In the genomic region with DNA sequence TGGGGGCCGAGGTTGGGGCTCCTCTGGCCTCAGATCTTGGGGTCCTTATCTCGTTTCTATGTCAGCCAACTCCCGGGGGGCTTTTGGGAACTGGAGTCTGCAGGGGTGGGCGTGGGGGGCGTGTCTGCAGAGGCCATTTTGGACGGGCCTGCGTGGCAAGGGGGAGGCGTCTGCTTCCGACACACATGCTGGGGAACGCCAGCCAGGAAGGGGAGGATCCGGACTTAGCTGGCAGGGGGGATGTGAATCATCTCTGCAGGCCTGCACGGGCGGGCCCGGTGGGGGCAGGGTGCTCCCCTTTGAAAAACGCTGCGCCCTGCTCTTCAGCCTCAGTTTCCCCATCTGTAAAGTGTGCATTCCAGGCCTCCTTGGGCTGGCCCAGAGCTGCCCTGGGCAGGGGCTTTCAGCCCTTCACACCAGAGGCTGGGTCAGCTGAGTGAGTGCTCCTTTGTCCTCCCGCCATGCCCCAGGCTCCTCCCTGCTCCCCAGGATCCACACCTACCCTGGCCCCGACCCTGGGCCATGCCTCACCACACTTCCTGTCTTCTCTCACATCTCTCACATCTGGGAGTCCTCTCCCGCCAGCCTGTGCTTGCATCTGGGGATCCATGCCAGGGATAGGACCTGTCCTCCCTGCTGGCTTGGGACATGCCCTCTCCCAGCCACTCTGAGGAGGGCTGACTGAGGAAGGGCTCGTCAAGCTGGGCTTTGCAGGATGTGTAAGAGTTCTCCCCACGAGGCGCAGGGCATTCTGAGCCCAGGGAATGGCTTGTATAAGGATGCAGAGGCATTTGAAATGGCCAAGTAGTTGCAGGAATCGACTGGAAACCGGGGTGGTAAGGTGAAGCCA, we compare ENCODE assay signal across 1 cellular context.
TF ChIP-seq lines count a peak whose summit lies in the region.

No MANE protein-coding gene starts in this region.

TF ChIP-seq in WTC11, 78 proteins besides CTCF, POLR2A, EP300 and RAD21 (continued from another document):
- TF ChIP-seq, protein P1, sequence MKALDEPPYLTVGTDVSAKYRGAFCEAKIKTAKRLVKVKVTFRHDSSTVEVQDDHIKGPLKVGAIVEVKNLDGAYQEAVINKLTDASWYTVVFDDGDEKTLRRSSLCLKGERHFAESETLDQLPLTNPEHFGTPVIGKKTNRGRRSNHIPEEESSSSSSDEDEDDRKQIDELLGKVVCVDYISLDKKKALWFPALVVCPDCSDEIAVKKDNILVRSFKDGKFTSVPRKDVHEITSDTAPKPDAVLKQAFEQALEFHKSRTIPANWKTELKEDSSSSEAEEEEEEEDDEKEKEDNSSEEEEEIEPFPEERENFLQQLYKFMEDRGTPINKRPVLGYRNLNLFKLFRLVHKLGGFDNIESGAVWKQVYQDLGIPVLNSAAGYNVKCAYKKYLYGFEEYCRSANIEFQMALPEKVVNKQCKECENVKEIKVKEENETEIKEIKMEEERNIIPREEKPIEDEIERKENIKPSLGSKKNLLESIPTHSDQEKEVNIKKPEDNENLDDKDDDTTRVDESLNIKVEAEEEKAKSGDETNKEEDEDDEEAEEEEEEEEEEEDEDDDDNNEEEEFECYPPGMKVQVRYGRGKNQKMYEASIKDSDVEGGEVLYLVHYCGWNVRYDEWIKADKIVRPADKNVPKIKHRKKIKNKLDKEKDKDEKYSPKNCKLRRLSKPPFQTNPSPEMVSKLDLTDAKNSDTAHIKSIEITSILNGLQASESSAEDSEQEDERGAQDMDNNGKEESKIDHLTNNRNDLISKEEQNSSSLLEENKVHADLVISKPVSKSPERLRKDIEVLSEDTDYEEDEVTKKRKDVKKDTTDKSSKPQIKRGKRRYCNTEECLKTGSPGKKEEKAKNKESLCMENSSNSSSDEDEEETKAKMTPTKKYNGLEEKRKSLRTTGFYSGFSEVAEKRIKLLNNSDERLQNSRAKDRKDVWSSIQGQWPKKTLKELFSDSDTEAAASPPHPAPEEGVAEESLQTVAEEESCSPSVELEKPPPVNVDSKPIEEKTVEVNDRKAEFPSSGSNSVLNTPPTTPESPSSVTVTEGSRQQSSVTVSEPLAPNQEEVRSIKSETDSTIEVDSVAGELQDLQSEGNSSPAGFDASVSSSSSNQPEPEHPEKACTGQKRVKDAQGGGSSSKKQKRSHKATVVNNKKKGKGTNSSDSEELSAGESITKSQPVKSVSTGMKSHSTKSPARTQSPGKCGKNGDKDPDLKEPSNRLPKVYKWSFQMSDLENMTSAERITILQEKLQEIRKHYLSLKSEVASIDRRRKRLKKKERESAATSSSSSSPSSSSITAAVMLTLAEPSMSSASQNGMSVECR (CRISPR knock-in tag; IDR thresholded peaks at IDR 0.05; ENCODE audit: borderline replicate concordance): peak; percentile 58; the same call in 1 of the 2 replicates
- TF ChIP-seq ZNF416 (CRISPR knock-in tag; IDR thresholded peaks at IDR 0.05): no peak
- TF ChIP-seq, protein P2, sequence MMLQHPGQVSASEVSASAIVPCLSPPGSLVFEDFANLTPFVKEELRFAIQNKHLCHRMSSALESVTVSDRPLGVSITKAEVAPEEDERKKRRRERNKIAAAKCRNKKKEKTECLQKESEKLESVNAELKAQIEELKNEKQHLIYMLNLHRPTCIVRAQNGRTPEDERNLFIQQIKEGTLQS (CRISPR knock-in tag; conservative IDR thresholded peaks at IDR 0.05): no peak
- TF ChIP-seq, protein P3, sequence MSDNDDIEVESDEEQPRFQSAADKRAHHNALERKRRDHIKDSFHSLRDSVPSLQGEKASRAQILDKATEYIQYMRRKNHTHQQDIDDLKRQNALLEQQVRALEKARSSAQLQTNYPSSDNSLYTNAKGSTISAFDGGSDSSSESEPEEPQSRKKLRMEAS (CRISPR knock-in tag; IDR thresholded peaks at IDR 0.05): peak; percentile 64
- 0 out of 2 replicates have a peak, but pooled peaks have one; percentile 19 for TF ChIP-seq TEAD1 (CRISPR knock-in tag; IDR thresholded peaks at IDR 0.05)
